Comparison of ENCODE assay signal across 1 cellular context in the genomic region with DNA sequence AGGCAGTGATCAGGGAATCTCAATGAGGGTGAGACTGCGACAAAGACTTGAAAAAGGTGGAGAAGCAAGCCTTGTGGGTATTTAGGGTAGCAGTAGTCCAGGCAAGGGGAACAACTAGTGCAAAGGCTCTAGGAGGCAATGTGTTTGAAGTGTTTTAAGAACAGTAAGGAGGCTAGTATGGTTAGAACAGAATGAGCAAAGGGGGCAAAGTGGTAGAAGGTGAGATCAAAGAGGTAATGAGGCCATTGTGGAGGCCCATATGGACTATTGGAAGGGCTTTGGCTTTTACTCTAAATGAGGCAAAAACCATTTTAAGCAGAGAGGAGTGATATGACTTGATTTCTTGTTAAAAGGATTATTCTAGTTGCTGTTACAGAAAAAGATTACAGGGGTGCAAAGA.
TF ChIP-seq lines count a peak whose summit lies in the region.

No MANE protein-coding gene starts in this region.

TF ChIP-seq in GM12878, 131 proteins besides CTCF, POLR2A, EP300 and RAD21:
- TF ChIP-seq NFXL1 (IDR thresholded peaks at IDR 0.05; ENCODE audit: borderline replicate concordance): no peak
- no peak for TF ChIP-seq FOXM1 (IDR thresholded peaks at IDR 0.05; ENCODE audit: low read depth, low read length)
- 0 out of 2 replicates have a peak, but pooled peaks have one; percentile 23 for TF ChIP-seq TCF7 (IDR thresholded peaks at IDR 0.05; ENCODE audit: borderline replicate concordance)
- no peak for TF ChIP-seq MXI1 (IDR thresholded peaks at IDR 0.05; ENCODE audit: low read depth, low read length)
- TF ChIP-seq PML (IDR thresholded peaks at IDR 0.05; ENCODE audit: low read length): no peak
- TF ChIP-seq EZH2 (IDR thresholded peaks at IDR 0.05; ENCODE audit: borderline replicate concordance, control insufficient read depth, low read depth, low read length): no peak
- no peak for TF ChIP-seq RELB (IDR thresholded peaks at IDR 0.05; ENCODE audit: low read depth)
